Comparison of ENCODE assay signal across 13 cellular contexts in the genomic region with DNA sequence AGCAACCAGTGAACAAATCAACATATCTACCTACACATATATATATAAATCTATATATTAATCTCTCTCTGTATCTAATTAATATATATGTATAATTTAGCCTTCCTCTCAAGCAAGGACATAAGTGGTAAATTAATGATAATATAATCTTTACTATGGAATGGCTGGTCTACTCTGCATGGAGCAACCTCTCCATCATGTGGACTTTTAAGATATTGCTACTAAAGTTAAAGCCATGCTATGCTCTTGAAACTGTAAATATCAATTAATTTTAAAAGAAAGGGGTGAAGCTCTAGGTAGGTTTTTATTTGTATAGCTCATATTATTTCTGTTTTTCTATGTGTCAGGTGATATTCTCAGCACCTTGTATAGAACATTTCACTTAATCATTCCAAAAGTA.
DNase-seq lines count a peak whose midpoint lies in the region; TF ChIP-seq lines count a peak whose summit lies in the region.
"Had no signal": no experiment of that assay in that cellular context is flagged by ENCODE, and none has a peak within 500 bp of the region (broad histone marks: within the 10 kb centered on the region; RNA-seq: fewer than 3 reads in every experiment).

No MANE protein-coding gene starts in this region.

- H3K9me3 ChIP-seq in osteoblast (ENCODE audit: low read depth, low read length) = no peaks in the 10 kb centered on the region
- H3K9me3 ChIP-seq: colonic mucosa had no signal

- no peaks in the 10 kb centered on the region for H3K36me3 ChIP-seq in osteoblast (ENCODE audit: insufficient read depth, low read length)
- H3K36me3 ChIP-seq: colonic mucosa had no signal

- H3K27ac ChIP-seq in osteoblast (ENCODE audit: low read depth, low read length) = no peak overlapping the region
- H3K27ac ChIP-seq: colonic mucosa had no signal

- TF ChIP-seq CTCF in osteoblast (IDR thresholded peaks at IDR 0.05; ENCODE audit: extremely low read depth, low read depth, low read length) = peak; percentile 51

- DNase-seq in DMS 273 (lab: John Stamatoyannopoulos, UW; ENCODE audit: unreplicated experiment) (peak; percentile 8), DMS 273 treated with DMSO at 0.1 percent for 48 hours (lab: John Stamatoyannopoulos, UW) (no peak), NCI-H69 (lab: John Stamatoyannopoulos, UW) (peak; percentile 39), dermis blood vessel endothelial cell (peak; percentile 50), osteoblast (ENCODE audit: insufficient read length, low spot score, missing footprints) (no peak), NCI-H1048 (lab: John Stamatoyannopoulos, UW) (no peak), HUDEP-2 (lab: John Stamatoyannopoulos, UW; ENCODE audit: unreplicated experiment in 76 of 76) (no peak)
- no peak for DNase-seq in activated T-cell treated with anti-CD3 and anti-CD28 coated beads, Interleukin-2, amount 50 U/mL, for 1 hour
- DNase-seq: 8988T; activated naive CD4-positive, alpha-beta T cell treated with Interleukin-2 at 50 U/mL for 16 hours; colonic mucosa; head of caudate nucleus had no signal

- H3K4me2 ChIP-seq in osteoblast (ENCODE audit: insufficient read depth, low read length) = no peak overlapping the region

- H3K4me1 ChIP-seq in osteoblast (ENCODE audit: insufficient read depth, low read length) = peaks cover 22% of the 10 kb centered on the region
- H3K4me1 ChIP-seq: colonic mucosa had no signal

- no peak overlapping the region for H2AFZ ChIP-seq in osteoblast (ENCODE audit: low read length)

- H3K4me3 ChIP-seq in osteoblast (ENCODE audit: insufficient read depth, low read length) = no peak overlapping the region
- H3K4me3 ChIP-seq: colonic mucosa, lung had no signal

- H3K79me2 ChIP-seq in osteoblast (ENCODE audit: insufficient read depth, low read length) = no peaks in the 10 kb centered on the region

- H4K20me1 ChIP-seq in osteoblast (ENCODE audit: insufficient read depth, low read length) = no peaks in the 10 kb centered on the region

- H3K27me3 ChIP-seq in osteoblast (ENCODE audit: insufficient read depth, low read length) = no peaks in the 10 kb centered on the region
- H3K27me3 ChIP-seq: colonic mucosa had no signal

Comparison
In these comparisons a context has a peak if more than half of its experiments do, and no peak if none do; other contexts are left out.
1. DNase-seq: peak in DMS 273 (single experiment), NCI-H69 (single experiment) and dermis blood vessel endothelial cell (single experiment); none in DMS 273 treated with DMSO at 0.1 percent for 48 hours (single experiment), osteoblast (single experiment), NCI-H1048 (single experiment), activated T-cell treated with anti-CD3 and anti-CD28 coated beads, Interleukin-2, amount 50 U/mL, for 1 hour (single experiment) and HUDEP-2 (0 of 76).